9 cellular contexts compared by ENCODE assay signal in the genomic region with DNA sequence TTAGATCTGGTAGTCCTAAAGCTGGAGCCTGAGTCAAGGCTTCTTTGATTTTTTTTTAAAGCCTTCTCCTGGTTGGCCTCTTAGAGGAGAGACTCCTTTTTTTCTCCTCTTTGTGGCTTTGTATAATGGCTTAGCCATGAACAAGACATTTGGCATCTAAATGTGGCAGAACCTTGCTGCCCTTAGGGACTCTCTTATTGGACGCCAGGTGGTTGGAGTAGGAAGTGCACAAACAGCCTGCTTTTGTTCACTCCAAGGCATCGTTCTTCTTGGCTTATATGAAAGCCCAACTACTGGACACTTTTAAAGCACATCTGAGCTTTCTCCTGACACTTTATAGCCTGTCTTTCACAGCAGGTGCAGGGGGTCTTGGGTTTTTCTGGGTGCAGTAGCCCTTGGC. TPM values are rescaled to one million over a fixed set of nuclear protein-coding genes. Genes with fewer than 3 reads are reported as not detected.
A peak's percentile ranks its signal among the peaks of the same experiment; 100 is the strongest.
DNase-seq lines count a peak whose midpoint lies in the region; ATAC-seq and TF ChIP-seq lines count a peak whose summit lies in the region.
"Had no signal": no experiment of that assay in that cellular context is flagged by ENCODE, and none has a peak within 500 bp of the region (broad histone marks: within the 10 kb centered on the region; RNA-seq: fewer than 3 reads in every experiment).

No MANE protein-coding gene starts in this region.

- H3K36me3 ChIP-seq in DND-41 (ENCODE audit: insufficient read depth, low read length) = no peaks in the 10 kb centered on the region

- peaks cover 5% of the 10 kb centered on the region for H3K27me3 Mint-ChIP-seq in endothelial cell (ENCODE audit: unreplicated experiment)

- DNase-seq in DND-41 = no peak
- DNase-seq in HEK293T (ENCODE audit: extremely low spot score) = peak; percentile 12
- peak; percentile 14 for DNase-seq in RKO (ENCODE audit: low spot score)
- no peak for DNase-seq in endothelial cell (ENCODE audit: low spot score)
- DNase-seq in renal cortical epithelial cell (ENCODE audit: low read depth) = peak; percentile 74
- no peak for DNase-seq in hippocampal formation (lab: John Stamatoyannopoulos, UW)

- H3K27ac Mint-ChIP-seq in endothelial cell (ENCODE audit: unreplicated experiment) = no peak overlapping the region

- peaks cover 4% of the 10 kb centered on the region for H3K36me3 Mint-ChIP-seq in endothelial cell (ENCODE audit: low read depth, unreplicated experiment)

- H3K27me3 ChIP-seq in DND-41 (ENCODE audit: insufficient read depth, low read length, poor library complexity) = no peaks in the 10 kb centered on the region

- H3K9me3 ChIP-seq in DND-41 (ENCODE audit: insufficient read depth, low read length, severe bottlenecking) = peaks cover 3% of the 10 kb centered on the region

- H3K79me2 ChIP-seq in DND-41 (ENCODE audit: insufficient read depth, low read length) = no peaks in the 10 kb centered on the region

- CTCF ChIA-PET in HEK293T (lab: Yijun Ruan, JAX) = interaction anchor here (0.7 kb wide), 1 partner anchor 13 kb away, joined by 4 read pairs; no protein-coding TSS in a partner anchor

- peaks cover 11% of the 10 kb centered on the region for H3K9me3 Mint-ChIP-seq in endothelial cell (ENCODE audit: unreplicated experiment)

- no peak overlapping the region for H3K27ac ChIP-seq in DND-41 (ENCODE audit: low read length)

- no peak overlapping the region for H3K4me3 Mint-ChIP-seq in endothelial cell (ENCODE audit: unreplicated experiment)

- peak; percentile 37 for TF ChIP-seq CTCF in DND-41 (IDR thresholded peaks at IDR 0.05; ENCODE audit: borderline replicate concordance, extremely low read depth, low read length, poor library complexity, severe bottlenecking)
- peak; percentile 29 for TF ChIP-seq CTCF in endothelial cell (IDR thresholded peaks at IDR 0.05; ENCODE audit: unreplicated experiment)

- H3K4me1 Mint-ChIP-seq in endothelial cell (ENCODE audit: unreplicated experiment) = no peaks in the 10 kb centered on the region

- ATAC-seq in DND-41 (ENCODE audit: insufficient read depth, low read depth) (peak; percentile 36; the same call in 1 of the 3 replicates), HG02840 (IDR thresholded peaks at IDR 0.05; ENCODE audit: low FRiP score, unreplicated experiment) (no peak), GM19395 (IDR thresholded peaks at IDR 0.05; ENCODE audit: unreplicated experiment) (no peak)

- H3K4me2 ChIP-seq in DND-41 (ENCODE audit: insufficient read depth, low read length) = no peak overlapping the region

- H3K9ac ChIP-seq in DND-41 (ENCODE audit: low read depth, low read length) = no peak overlapping the region

- peak overlapping the region; percentile 78; the same call in 1 of the 2 replicates for H2AFZ ChIP-seq in DND-41 (ENCODE audit: low read depth, low read length)

- H3K4me3 ChIP-seq in DND-41 (ENCODE audit: low read depth in 1 of 2, low read length in 2 of 2) = no peak overlapping the region

- POLR2A ChIA-PET in HEK293T (lab: Yijun Ruan, JAX) = no interaction called here

- H3K4me1 ChIP-seq in DND-41 (ENCODE audit: insufficient read depth, low read length) = peaks cover 19% of the 10 kb centered on the region

- H4K20me1 ChIP-seq in DND-41 (ENCODE audit: insufficient read depth, low read length) = no peaks in the 10 kb centered on the region

TF ChIP-seq in HEK293T, 16 proteins besides CTCF, POLR2A, EP300 and RAD21:
- TF ChIP-seq TARDBP (IDR thresholded peaks at IDR 0.05) = no peak
- TF ChIP-seq HDGF (IDR thresholded peaks at IDR 0.05; ENCODE audit: borderline replicate concordance) = no peak
- no peak for TF ChIP-seq CTBP1 (IDR thresholded peaks at IDR 0.05; ENCODE audit: borderline replicate concordance)
- TF ChIP-seq BHLHE40 (IDR thresholded peaks at IDR 0.05; ENCODE audit: borderline replicate concordance) = no peak
- TF ChIP-seq FOXK2 (IDR thresholded peaks at IDR 0.05) = no peak
- TF ChIP-seq ELF4 (IDR thresholded peaks at IDR 0.05) = no peak
- TF ChIP-seq NFRKB (IDR thresholded peaks at IDR 0.05) = no peak
- TF ChIP-seq L3MBTL2 (conservative IDR thresholded peaks at IDR 0.05) = no peak
- no peak for TF ChIP-seq ZNF384 (IDR thresholded peaks at IDR 0.05)
- no peak for TF ChIP-seq SUZ12 (IDR thresholded peaks at IDR 0.05)
- TF ChIP-seq, protein P1, sequence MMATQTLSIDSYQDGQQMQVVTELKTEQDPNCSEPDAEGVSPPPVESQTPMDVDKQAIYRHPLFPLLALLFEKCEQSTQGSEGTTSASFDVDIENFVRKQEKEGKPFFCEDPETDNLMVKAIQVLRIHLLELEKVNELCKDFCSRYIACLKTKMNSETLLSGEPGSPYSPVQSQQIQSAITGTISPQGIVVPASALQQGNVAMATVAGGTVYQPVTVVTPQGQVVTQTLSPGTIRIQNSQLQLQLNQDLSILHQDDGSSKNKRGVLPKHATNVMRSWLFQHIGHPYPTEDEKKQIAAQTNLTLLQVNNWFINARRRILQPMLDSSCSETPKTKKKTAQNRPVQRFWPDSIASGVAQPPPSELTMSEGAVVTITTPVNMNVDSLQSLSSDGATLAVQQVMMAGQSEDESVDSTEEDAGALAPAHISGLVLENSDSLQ (IDR thresholded peaks at IDR 0.05) = no peak

RNA-seq across cellular contexts. Expression of a gene that starts 25.0 kb away (rescaled TPM):
- total RNA-seq in endothelial cell (ENCODE audit: unreplicated experiment) (not detected), renal cortical epithelial cell (0.17 TPM in 1 of 2 replicates, not detected in the other)
- total RNA-seq: mononuclear cell had no signal

Comparison
In these comparisons a context has a peak if more than half of its experiments do, and no peak if none do; other contexts are left out.
1. DNase-seq: peak in HEK293T (single experiment), RKO (single experiment) and renal cortical epithelial cell (single experiment); none in DND-41 (single experiment), endothelial cell (single experiment) and hippocampal formation (0 of 2).